ENCODE assay signal across 2 cellular contexts in the genomic region with DNA sequence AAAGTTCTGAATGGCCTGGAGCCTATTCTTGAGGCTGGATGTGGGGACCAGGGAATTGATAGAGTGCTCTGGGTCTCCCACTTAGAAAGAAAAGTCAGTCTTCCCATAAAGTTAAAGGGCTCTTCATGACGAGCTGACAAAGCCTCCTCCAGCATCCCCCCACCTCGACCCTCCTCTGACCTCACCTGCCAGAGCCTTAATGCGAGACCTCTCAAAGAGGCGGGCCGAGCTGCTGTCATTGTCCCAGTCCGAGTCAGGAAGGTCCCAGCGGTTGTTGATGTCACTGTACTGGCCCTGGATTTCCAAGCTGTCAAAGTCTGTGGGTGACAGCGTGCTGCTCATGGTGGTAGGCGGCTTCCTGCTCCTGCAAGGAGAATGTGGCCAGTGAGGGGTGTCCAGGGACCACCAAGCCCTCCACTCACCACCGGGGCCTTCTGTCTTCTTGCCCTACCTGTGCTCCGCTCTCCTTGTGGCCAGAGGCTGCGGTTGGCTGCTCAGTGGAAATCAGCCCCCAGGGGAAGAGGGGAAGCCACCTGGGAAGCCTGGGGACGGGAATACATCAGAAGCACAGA.
TF ChIP-seq lines count a peak whose summit lies in the region.

No MANE protein-coding gene starts in this region.

TF ChIP-seq in HepG2, 621 proteins besides CTCF, POLR2A, EP300 and RAD21:
- TF ChIP-seq ZNF776 (CRISPR knock-in tag; IDR thresholded peaks at IDR 0.05) (no peak), ZNF737 (CRISPR knock-in tag; IDR thresholded peaks at IDR 0.05; ENCODE audit: borderline replicate concordance) (no peak)

TF ChIP-seq in HEK293T, 16 proteins besides CTCF, POLR2A, EP300 and RAD21:
- TF ChIP-seq HDGF (IDR thresholded peaks at IDR 0.05; ENCODE audit: borderline replicate concordance) (no peak), ARNT (IDR thresholded peaks at IDR 0.05) (no peak), FOXK2 (IDR thresholded peaks at IDR 0.05) (no peak), SUZ12 (IDR thresholded peaks at IDR 0.05) (no peak), LEF1 (IDR thresholded peaks at IDR 0.05; ENCODE audit: borderline replicate concordance) (no peak), ZNF384 (IDR thresholded peaks at IDR 0.05) (no peak), L3MBTL2 (conservative IDR thresholded peaks at IDR 0.05) (no peak), SP1 (IDR thresholded peaks at IDR 0.05) (no peak), ELF4 (IDR thresholded peaks at IDR 0.05) (no peak), FOXA1 (IDR thresholded peaks at IDR 0.05) (no peak), NFRKB (IDR thresholded peaks at IDR 0.05) (no peak), BHLHE40 (IDR thresholded peaks at IDR 0.05; ENCODE audit: borderline replicate concordance) (no peak), TARDBP (IDR thresholded peaks at IDR 0.05) (no peak)
- TF ChIP-seq, protein P1, sequence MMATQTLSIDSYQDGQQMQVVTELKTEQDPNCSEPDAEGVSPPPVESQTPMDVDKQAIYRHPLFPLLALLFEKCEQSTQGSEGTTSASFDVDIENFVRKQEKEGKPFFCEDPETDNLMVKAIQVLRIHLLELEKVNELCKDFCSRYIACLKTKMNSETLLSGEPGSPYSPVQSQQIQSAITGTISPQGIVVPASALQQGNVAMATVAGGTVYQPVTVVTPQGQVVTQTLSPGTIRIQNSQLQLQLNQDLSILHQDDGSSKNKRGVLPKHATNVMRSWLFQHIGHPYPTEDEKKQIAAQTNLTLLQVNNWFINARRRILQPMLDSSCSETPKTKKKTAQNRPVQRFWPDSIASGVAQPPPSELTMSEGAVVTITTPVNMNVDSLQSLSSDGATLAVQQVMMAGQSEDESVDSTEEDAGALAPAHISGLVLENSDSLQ (IDR thresholded peaks at IDR 0.05): no peak
